Comparison of ENCODE assay signal across 3 cellular contexts in the genomic region with DNA sequence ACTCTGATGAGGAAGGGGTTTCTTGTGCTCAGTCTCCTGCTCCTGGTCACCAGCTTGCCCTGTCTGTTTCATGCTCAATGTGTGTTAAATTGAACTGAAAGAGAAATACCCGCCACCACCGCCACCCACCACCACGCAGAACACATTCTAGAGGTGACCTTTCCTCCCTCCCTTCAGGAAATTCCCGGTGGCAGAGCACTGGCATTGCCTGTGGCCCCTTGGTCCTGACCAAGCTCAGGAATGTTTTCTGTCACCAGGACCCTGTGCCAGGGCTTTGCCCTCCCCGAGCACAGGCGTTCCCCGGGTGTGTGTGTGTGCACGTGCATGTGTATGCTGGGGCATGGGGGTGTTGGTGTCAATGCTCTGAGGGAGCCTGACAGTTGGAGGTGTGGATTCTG.
TF ChIP-seq lines count a peak whose summit lies in the region.

No MANE protein-coding gene starts in this region.

TF ChIP-seq in SK-N-SH, 30 proteins besides CTCF, POLR2A, EP300 and RAD21:
- TF ChIP-seq RFX5 (IDR thresholded peaks at IDR 0.05; ENCODE audit: low read length) (no peak), YY1 (IDR thresholded peaks at IDR 0.05; ENCODE audit: low read depth) (no peak), MEF2A (IDR thresholded peaks at IDR 0.05; ENCODE audit: borderline replicate concordance, low read depth) (no peak), TCF12 (IDR thresholded peaks at IDR 0.05) (no peak)
TF ChIP-seq in SK-N-SH: peak in this region for 0.

TF ChIP-seq in SK-N-SH treated with all-trans-retinoic acid at 6 μM for 48 hours, 23 proteins besides CTCF, POLR2A, EP300 and RAD21:
- TF ChIP-seq TOX (CRISPR knock-in tag; IDR thresholded peaks at IDR 0.05; ENCODE audit: borderline replicate concordance) (no peak), ZNF565 (CRISPR knock-in tag; conservative IDR thresholded peaks at IDR 0.05; ENCODE audit: low read depth) (no peak), SNAI2 (CRISPR knock-in tag; IDR thresholded peaks at IDR 0.05) (no peak), POU6F1 (CRISPR knock-in tag; IDR thresholded peaks at IDR 0.05; ENCODE audit: borderline replicate concordance, low read depth) (no peak), ZFP30 (CRISPR knock-in tag; IDR thresholded peaks at IDR 0.05) (no peak), ZNF8 (CRISPR knock-in tag; IDR thresholded peaks at IDR 0.05) (no peak), ISL1 (CRISPR knock-in tag; IDR thresholded peaks at IDR 0.05) (no peak), TCF4 (CRISPR knock-in tag; IDR thresholded peaks at IDR 0.05; ENCODE audit: borderline replicate concordance) (no peak), ESRRG (CRISPR knock-in tag; IDR thresholded peaks at IDR 0.05) (no peak), ZNF70 (CRISPR knock-in tag; IDR thresholded peaks at IDR 0.05) (no peak), RARB (CRISPR knock-in tag; IDR thresholded peaks at IDR 0.05) (no peak), OSR1 (CRISPR knock-in tag; IDR thresholded peaks at IDR 0.05) (no peak), ZFP3 (CRISPR knock-in tag; IDR thresholded peaks at IDR 0.05) (no peak), BACH2 (CRISPR knock-in tag; IDR thresholded peaks at IDR 0.05; ENCODE audit: borderline replicate concordance) (no peak)

TF ChIP-seq in K562, 482 proteins besides CTCF, POLR2A, EP300 and RAD21 (continued from another document):
- TF ChIP-seq GTF2B (IDR thresholded peaks at IDR 0.05; ENCODE audit: extremely low read depth, insufficient read length) (no peak), MCM5 (IDR thresholded peaks at IDR 0.05; ENCODE audit: low read depth) (no peak), POLR2G (IDR thresholded peaks at IDR 0.05; ENCODE audit: low read depth, low read length) (peak; percentile 47; the same call in 1 of the 2 replicates), ZBTB33 (CRISPR knock-in tag; IDR thresholded peaks at IDR 0.05) (peak; percentile 84; the same call in 1 of the 2 replicates), GATAD2A (IDR thresholded peaks at IDR 0.05) (no peak), PTRF (tag; IDR thresholded peaks at IDR 0.05) (no peak)
